In genomic region chr3:38130631-38131065, GRCh38 we compare ENCODE assay signal across 1 cellular context.
A peak's percentile ranks its signal among the peaks of the same experiment; 100 is the strongest.
TF ChIP-seq lines count a peak whose summit lies in the region.

No MANE protein-coding gene starts in this region.

TF ChIP-seq in HepG2, 621 proteins besides CTCF, POLR2A, EP300 and RAD21 (continued from another document and continues in another):
- TF ChIP-seq TRAFD1 (CRISPR knock-in tag; IDR thresholded peaks at IDR 0.05; ENCODE audit: borderline replicate concordance) (no peak), ZNF672 (CRISPR knock-in tag; IDR thresholded peaks at IDR 0.05) (no peak), ZSCAN21 (CRISPR knock-in tag; IDR thresholded peaks at IDR 0.05; ENCODE audit: borderline replicate concordance) (no peak), KDM2A (CRISPR knock-in tag; IDR thresholded peaks at IDR 0.05; ENCODE audit: borderline replicate concordance, low read depth) (no peak), MNT (IDR thresholded peaks at IDR 0.05) (no peak), ARID2 (CRISPR knock-in tag; IDR thresholded peaks at IDR 0.05; ENCODE audit: borderline replicate concordance) (no peak), TFE3 (CRISPR knock-in tag; IDR thresholded peaks at IDR 0.05) (no peak), MTERF4 (CRISPR knock-in tag; IDR thresholded peaks at IDR 0.05) (no peak), CAMTA2 (CRISPR knock-in tag; IDR thresholded peaks at IDR 0.05; ENCODE audit: borderline replicate concordance) (no peak), ZBTB14 (CRISPR knock-in tag; IDR thresholded peaks at IDR 0.05) (no peak), ZSCAN31 (CRISPR knock-in tag; IDR thresholded peaks at IDR 0.05; ENCODE audit: low read depth) (no peak), ZNF160 (CRISPR knock-in tag; IDR thresholded peaks at IDR 0.05) (no peak), ZNF543 (CRISPR knock-in tag; IDR thresholded peaks at IDR 0.05) (no peak), ZMAT5 (CRISPR knock-in tag; IDR thresholded peaks at IDR 0.05; ENCODE audit: borderline replicate concordance, low read depth) (no peak), ZBTB39 (CRISPR knock-in tag; IDR thresholded peaks at IDR 0.05) (no peak), PBX2 (CRISPR knock-in tag; IDR thresholded peaks at IDR 0.05) (peak; percentile 39; the same call in 1 of the 2 replicates), ETS1 (CRISPR knock-in tag; IDR thresholded peaks at IDR 0.05) (no peak), SYNCRIP (IDR thresholded peaks at IDR 0.05; ENCODE audit: insufficient read depth, low read depth, low read length) (no peak), THAP7 (CRISPR knock-in tag; IDR thresholded peaks at IDR 0.05) (no peak), ETV5 (CRISPR knock-in tag; IDR thresholded peaks at IDR 0.05; ENCODE audit: borderline replicate concordance) (peak; percentile 67; the same call in 1 of the 2 replicates), SMYD3 (CRISPR knock-in tag; IDR thresholded peaks at IDR 0.05) (no peak), ATAD3A (CRISPR knock-in tag; IDR thresholded peaks at IDR 0.05) (no peak), ZNF44 (CRISPR knock-in tag; IDR thresholded peaks at IDR 0.05) (no peak), MLXIP (CRISPR knock-in tag; IDR thresholded peaks at IDR 0.05; ENCODE audit: borderline replicate concordance) (no peak), TFAP4 (IDR thresholded peaks at IDR 0.05; ENCODE audit: borderline replicate concordance, low read depth) (peak; percentile 68), FOXP4 (CRISPR knock-in tag; IDR thresholded peaks at IDR 0.05) (peak; percentile 30; the same call in 1 of the 2 replicates), ZNF674 (CRISPR knock-in tag; IDR thresholded peaks at IDR 0.05; ENCODE audit: low read depth) (no peak), ZNF260 (CRISPR knock-in tag; IDR thresholded peaks at IDR 0.05; ENCODE audit: borderline replicate concordance, low read depth) (no peak), NR2C2 (CRISPR knock-in tag; IDR thresholded peaks at IDR 0.05; ENCODE audit: borderline replicate concordance) (no peak), HNF1B (CRISPR knock-in tag; IDR thresholded peaks at IDR 0.05) (peak; percentile 81; the same call in 1 of the 2 replicates), ZNF446 (CRISPR knock-in tag; IDR thresholded peaks at IDR 0.05) (no peak), ZNF362 (CRISPR knock-in tag; IDR thresholded peaks at IDR 0.05; ENCODE audit: borderline replicate concordance) (no peak)
